In the genomic region with DNA sequence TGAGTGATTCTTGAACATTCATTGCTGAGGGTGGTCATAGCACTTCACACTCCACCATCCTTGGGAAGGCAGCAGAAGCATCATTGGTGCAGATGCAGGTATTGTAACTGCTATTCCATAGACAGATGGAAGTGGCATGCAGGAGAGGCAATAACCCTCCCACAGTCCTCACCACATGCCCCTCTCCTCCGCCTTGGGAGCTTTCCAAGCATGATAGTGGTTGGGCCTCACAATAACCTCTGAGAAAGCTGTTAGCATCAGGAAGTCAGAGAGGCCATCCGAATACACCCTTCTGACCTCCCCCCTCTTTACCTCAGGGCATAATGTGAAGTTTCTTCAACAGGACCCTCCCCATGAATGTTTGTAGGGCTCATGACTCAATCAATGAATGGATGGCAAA, we compare ENCODE assay signal across 28 cellular contexts.
"Had no signal": no experiment of that assay in that cellular context is flagged by ENCODE, and none has a peak within 500 bp of the region (broad histone marks: within the 10 kb centered on the region; RNA-seq: fewer than 3 reads in every experiment).

No MANE protein-coding gene starts in this region.

- H3K27ac ChIP-seq: dorsolateral prefrontal cortex, epithelial cell of prostate, gastrocnemius medialis, parathyroid adenoma, prostate gland, right atrium auricular region, suprapubic skin, transverse colon, vagina had no signal

- FAIRE-seq: kidney had no signal

- H3K27me3 ChIP-seq: dorsolateral prefrontal cortex, gastrocnemius medialis, right atrium auricular region, suprapubic skin, transverse colon, vagina had no signal

- H3K36me3 Mint-ChIP-seq: mesothelial cell of epicardium; naive B cell; natural killer cell treated with Interleukin-12 subunit alpha and Interleukin-12 subunit beta and Interleukin-15 and Interleukin-18, amount 100 ng/mL, for 72 hours had no signal

- H3K4me3 Mint-ChIP-seq: endodermal cell; mesothelial cell of epicardium; naive B cell; natural killer cell treated with Interleukin-12 subunit alpha and Interleukin-12 subunit beta and Interleukin-15 and Interleukin-18, amount 100 ng/mL, for 72 hours; neural crest cell; stimulated activated naive CD8-positive, alpha-beta T cell treated with anti-CD3 and anti-CD28 coated beads, Interleukin-15, amount 100 ng/mL, for 72 hours had no signal

- DNase-seq: dorsolateral prefrontal cortex; effector CD4-positive, alpha-beta T cell; endodermal cell; foreskin fibroblast; gastrocnemius medialis; head of caudate nucleus; kidney; mesenchymal stem cell; mucosa of descending colon; naive B cell; stimulated activated CD4-positive, alpha-beta T cell treated with anti-CD3 and anti-CD28 coated beads, Interleukin-12 subunit alpha, Interleukin-12 subunit beta, amount 100 ng/mL, for 4 hours; stimulated activated CD4-positive, alpha-beta T cell treated with anti-CD3 and anti-CD28 coated beads, Interleukin-1b, Interleukin-23, amount 100 ng/mL, for 48 hours; stimulated activated CD4-positive, alpha-beta T cell treated with anti-CD3 and anti-CD28 coated beads, Interleukin-4, amount 100 ng/mL, for 1 hour; stimulated activated CD8-positive, alpha-beta memory T cell treated with anti-CD3 and anti-CD28 coated beads, Interleukin-4, amount 100 ng/mL, for 48 hours; stimulated activated naive CD4-positive, alpha-beta T cell; stimulated activated naive CD8-positive, alpha-beta T cell treated with anti-CD3 and anti-CD28 coated beads, Interleukin-15, amount 100 ng/mL, for 72 hours; transverse colon had no signal

- H3K9me3 Mint-ChIP-seq: endodermal cell; mesothelial cell of epicardium; naive B cell; natural killer cell treated with Interleukin-12 subunit alpha and Interleukin-12 subunit beta and Interleukin-15 and Interleukin-18, amount 100 ng/mL, for 72 hours; neural crest cell; stimulated activated naive CD8-positive, alpha-beta T cell treated with anti-CD3 and anti-CD28 coated beads, Interleukin-15, amount 100 ng/mL, for 72 hours had no signal

- H3K4me1 ChIP-seq: gastrocnemius medialis, parathyroid adenoma had no signal

- H3K9ac ChIP-seq: parathyroid adenoma had no signal

- H3K27ac Mint-ChIP-seq: endodermal cell; mesothelial cell of epicardium; natural killer cell treated with Interleukin-12 subunit alpha and Interleukin-12 subunit beta and Interleukin-15 and Interleukin-18, amount 100 ng/mL, for 72 hours; stimulated activated naive CD8-positive, alpha-beta T cell treated with anti-CD3 and anti-CD28 coated beads, Interleukin-15, amount 100 ng/mL, for 72 hours had no signal

- H3K27me3 Mint-ChIP-seq: naive B cell; stimulated activated naive CD8-positive, alpha-beta T cell treated with anti-CD3 and anti-CD28 coated beads, Interleukin-15, amount 100 ng/mL, for 72 hours had no signal

- H2AFZ ChIP-seq: parathyroid adenoma had no signal

- H3K4me3 ChIP-seq: dorsolateral prefrontal cortex, gastrocnemius medialis, lung, mucosa of descending colon, prostate gland, right atrium auricular region, smooth muscle cell, suprapubic skin, transverse colon, vagina had no signal

- H3K9me3 ChIP-seq: gastrocnemius medialis, mucosa of descending colon, prostate gland, right atrium auricular region, suprapubic skin, transverse colon, vagina had no signal

- H3K4me2 ChIP-seq: smooth muscle cell had no signal

- H3K36me3 ChIP-seq: gastrocnemius medialis, prostate gland, right atrium auricular region, suprapubic skin, transverse colon, vagina had no signal
